In genomic region chr12:19382111-19382526, GRCh38 we compare ENCODE assay signal across 9 cellular contexts. TPM values are rescaled to one million over a fixed set of nuclear protein-coding genes. Genes with fewer than 3 reads are reported as not detected.
DNase-seq lines count a peak whose midpoint lies in the region; ATAC-seq, FAIRE-seq and TF ChIP-seq lines count a peak whose summit lies in the region.
"Had no signal": no experiment of that assay in that cellular context is flagged by ENCODE, and none has a peak within 500 bp of the region (broad histone marks: within the 10 kb centered on the region; RNA-seq: fewer than 3 reads in every experiment).

No MANE protein-coding gene starts in this region.

- no peaks in the 10 kb centered on the region for H3K9me3 Mint-ChIP-seq in nephron progenitor cell

- H3K27me3 ChIP-seq in H7 (ENCODE audit: control insufficient read depth, insufficient read depth, low read length) (no peaks in the 10 kb centered on the region), adrenal gland (no peaks in the 10 kb centered on the region), gastroesophageal sphincter (no peaks in the 10 kb centered on the region)

- H3K27me3 Mint-ChIP-seq in nephron progenitor cell (ENCODE audit: low read depth, poor library complexity) = no peaks in the 10 kb centered on the region

- DNase-seq in GM18507 (ENCODE audit: extremely low spot score, insufficient read length, low read depth) (no peak), H7 (peak; percentile 74), M059J (ENCODE audit: low read depth) (peak; percentile 89), adrenal gland (peak in 6 of 7 donors; percentile 32 to 60 (median 42)), nephron progenitor cell (no peak), NCI-H1694 (lab: John Stamatoyannopoulos, UW) (no peak), sciatic nerve (ENCODE audit: low spot score) (no peak)

- TF ChIP-seq CTCF in adrenal gland (IDR thresholded peaks at IDR 0.05) (no peak), nephron progenitor cell (IDR thresholded peaks at IDR 0.05) (no peak), gastroesophageal sphincter (IDR thresholded peaks at IDR 0.05) (no peak)

- peak overlapping the region; percentile 64 for H3K27ac Mint-ChIP-seq in nephron progenitor cell

- no peaks in the 10 kb centered on the region for H3K4me1 Mint-ChIP-seq in nephron progenitor cell

- 0 out of 2 replicates have a peak, but pooled peaks cover 2% of the 10 kb centered on the region for H3K36me3 ChIP-seq in H7 (replicated peaks; ENCODE audit: control insufficient read depth, insufficient read depth, low read length)
- H3K36me3 ChIP-seq in adrenal gland (replicated peaks in 1 of 2) = peaks cover 0 to 5% of the 10 kb centered on the region in 2 donors
- H3K36me3 ChIP-seq in gastroesophageal sphincter = peaks cover 0 to 21% of the 10 kb centered on the region in 2 donors

- H3K27ac ChIP-seq in adrenal gland = peak overlapping the region in 1 of 5 donors; percentile 18
- H3K27ac ChIP-seq in gastroesophageal sphincter = no peak overlapping the region

- TF ChIP-seq POLR2A in adrenal gland (IDR thresholded peaks at IDR 0.05) (no peak), gastroesophageal sphincter (IDR thresholded peaks at IDR 0.05) (no peak)

- TF ChIP-seq EP300 in gastroesophageal sphincter (IDR thresholded peaks at IDR 0.05) = no peak

- WGBS in adrenal gland, 4 donors = 51 to 59% (median 56%) methylated on average over 4 of the region's 4 CpGs
- 11 to 23% methylated on average over 3 to 4 of the region's 4 CpGs for WGBS in gastroesophageal sphincter (ENCODE audit: low coverage in 1 of 2), 2 donors

- FAIRE-seq in GM18507 (lab: Jason Lieb, UNC) = peak; percentile 74
- FAIRE-seq: TTC549 had no signal

- ATAC-seq in gastroesophageal sphincter (no peak), sciatic nerve (no peak)

- intact Hi-C loops in adrenal gland (cut with DNase I) = no loop called here
- intact Hi-C loops in sciatic nerve (cut with DNase I) = no loop called here

- peaks cover 22% of the 10 kb centered on the region for H3K36me3 Mint-ChIP-seq in nephron progenitor cell (ENCODE audit: low read depth)

- H3K9me3 ChIP-seq in adrenal gland (replicated peaks in 1 of 3) (no peaks in the 10 kb centered on the region), gastroesophageal sphincter (no peaks in the 10 kb centered on the region)

- H3K4me3 Mint-ChIP-seq in nephron progenitor cell = no peak overlapping the region

- H3K4me3 ChIP-seq in H7 (ENCODE audit: insufficient read depth, low read depth, low read length) = no peak overlapping the region
- no peak overlapping the region for H3K4me3 ChIP-seq in adrenal gland
- H3K4me3 ChIP-seq in gastroesophageal sphincter = no peak overlapping the region

- H3K4me1 ChIP-seq in adrenal gland (replicated peaks in 1 of 2) (peaks cover 0 to 9% of the 10 kb centered on the region in 2 donors), gastroesophageal sphincter (no peaks in the 10 kb centered on the region)

RNA-seq across cellular contexts. Expression of gene AEBP2, which starts 57.2 kb away (rescaled TPM):
- total RNA-seq in H7 (2014; rRNA removed; shearing (Covaris generic)) = 12.3 and 22.5 TPM in 2 replicates
- 5.8 and 14.4 TPM in 2 replicates for total RNA-seq in M059J (2014; rRNA removed; shearing (Covaris generic))
- total RNA-seq in adrenal gland (10 to 100 TPM; 22.6 to 83.1 (median 47.4) TPM), gastroesophageal sphincter (10 to 100 TPM; 23.6 to 41.4 (median 38.6) TPM), sciatic nerve (57.7 TPM)
- 10 to 100 TPM; 15.7 to 32.9 (median 20.8) TPM for polyA plus RNA-seq in adrenal gland

Comparison
In these comparisons a context has a peak if more than half of its experiments do, and no peak if none do; other contexts are left out.
1. DNase-seq: peak in H7 (single experiment), M059J (single experiment) and adrenal gland (6 of 7); none in GM18507 (single experiment), nephron progenitor cell (single experiment), NCI-H1694 (single experiment) and sciatic nerve (single experiment).